In genomic region chrX:30889147-30890125, GRCh38 we compare ENCODE assay signal across 8 cellular contexts. TPM values are rescaled to one million over a fixed set of nuclear protein-coding genes. Genes with fewer than 3 reads are reported as not detected.
DNase-seq lines count a peak whose midpoint lies in the region; ATAC-seq, FAIRE-seq and TF ChIP-seq lines count a peak whose summit lies in the region.

A gene with protein sequence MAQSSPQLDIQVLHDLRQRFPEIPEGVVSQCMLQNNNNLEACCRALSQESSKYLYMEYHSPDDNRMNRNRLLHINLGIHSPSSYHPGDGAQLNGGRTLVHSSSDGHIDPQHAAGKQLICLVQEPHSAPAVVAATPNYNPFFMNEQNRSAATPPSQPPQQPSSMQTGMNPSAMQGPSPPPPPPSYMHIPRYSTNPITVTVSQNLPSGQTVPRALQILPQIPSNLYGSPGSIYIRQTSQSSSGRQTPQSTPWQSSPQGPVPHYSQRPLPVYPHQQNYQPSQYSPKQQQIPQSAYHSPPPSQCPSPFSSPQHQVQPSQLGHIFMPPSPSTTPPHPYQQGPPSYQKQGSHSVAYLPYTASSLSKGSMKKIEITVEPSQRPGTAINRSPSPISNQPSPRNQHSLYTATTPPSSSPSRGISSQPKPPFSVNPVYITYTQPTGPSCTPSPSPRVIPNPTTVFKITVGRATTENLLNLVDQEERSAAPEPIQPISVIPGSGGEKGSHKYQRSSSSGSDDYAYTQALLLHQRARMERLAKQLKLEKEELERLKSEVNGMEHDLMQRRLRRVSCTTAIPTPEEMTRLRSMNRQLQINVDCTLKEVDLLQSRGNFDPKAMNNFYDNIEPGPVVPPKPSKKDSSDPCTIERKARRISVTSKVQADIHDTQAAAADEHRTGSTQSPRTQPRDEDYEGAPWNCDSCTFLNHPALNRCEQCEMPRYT (minus strand): TSS chrX:30889254. CDS start chrX:30859588, 29,666 bp downstream.

- CTCF ChIA-PET in H1 (lab: Charles Lee; ENCODE audit: partially characterized antibody) = interaction anchor here (1.0 kb wide), 1 partner anchor 69 kb away, joined by 4 read pairs; no protein-coding TSS in a partner anchor

- TF ChIP-seq POLR2A in H1 (IDR thresholded peaks at IDR 0.05; ENCODE audit: control extremely low read depth in 1 of 2, low read depth in 2 of 2, low read length in 2 of 2) = no peak

- H3K27ac ChIP-seq in H1 (ENCODE audit: low read depth, low read length) = no peak within 1 kb of the TSS; the same call in 1 of the 2 replicates

- peaks cover 11% of the 10 kb centered on the region for H3K4me1 Mint-ChIP-seq in memory B cell

- H3K14ac ChIP-seq in H1 (ENCODE audit: insufficient read length) = no peak within 1 kb of the TSS

- H3K27me3 Mint-ChIP-seq in memory B cell = no peaks in the 10 kb centered on the region

- peak within 1 kb of the TSS; percentile 91 for H3K27ac Mint-ChIP-seq in memory B cell

- H2BK20ac ChIP-seq in H1 (ENCODE audit: low read length) = no peak within 1 kb of the TSS

- no peak within 1 kb of the TSS for H3K4ac ChIP-seq in H1 (replicated peaks; ENCODE audit: insufficient read length, low read depth, low read length)

- H3K56ac ChIP-seq in H1 (replicated peaks; ENCODE audit: insufficient read length, low read depth, low read length) = no peak within 1 kb of the TSS

- H3K4me3 Mint-ChIP-seq in memory B cell = peak within 1 kb of the TSS; percentile 91

- ATAC-seq in GM21367 (IDR thresholded peaks at IDR 0.05; ENCODE audit: unreplicated experiment) (peak; percentile 88), memory B cell (ENCODE audit: low read depth) (peak; percentile 85)

- peak within 1 kb of the TSS; percentile 14; the same call in 1 of the 2 replicates for H4K8ac ChIP-seq in H1 (ENCODE audit: extremely low read depth, insufficient read depth, low read length)

- peak; percentile 91 for FAIRE-seq in HTR-8/SVneo (lab: Jason Lieb, UNC)
- peak; percentile 63 for FAIRE-seq in H1 (lab: Jason Lieb, UNC)

- DNase-seq in COLO829 (ENCODE audit: low spot score) (peak; percentile 98), HTR-8/SVneo (ENCODE audit: insufficient read length, low spot score) (peak; percentile 84), NOMO-1 treated with dmso at 0.1 percent for 144 hours (lab: John Stamatoyannopoulos, UW; ENCODE audit: unreplicated experiment) (peak; percentile 92), H1 (ENCODE audit: low read depth in 1 of 2, low spot score in 2 of 2) (peak; percentile 82 to 90), memory B cell (ENCODE audit: low spot score in 2 of 2) (peak; percentile 79 to 85)
- DNase-seq in activated CD8-positive, alpha-beta memory T cell treated with anti-CD3 and anti-CD28 coated beads for 48 hours (ENCODE audit: low read depth in 2 of 3, low spot score in 2 of 3) = peak; percentile 49 to 79 (median 67)
- peak; percentile 74 for DNase-seq in stimulated activated CD8-positive, alpha-beta memory T cell treated with anti-CD3 and anti-CD28 coated beads, Interleukin-12 subunit alpha, Interleukin-12 subunit beta, amount 100 ng/mL, for 24 hours (ENCODE audit: extremely low read depth)

- no peak within 1 kb of the TSS for H2AFZ ChIP-seq in H1 (ENCODE audit: low read length)

- H4K5ac ChIP-seq in H1 (ENCODE audit: insufficient read length, low read depth, low read length) = peak within 1 kb of the TSS; percentile 28

- H2BK5ac ChIP-seq in H1 (ENCODE audit: low read depth, low read length) = peak within 1 kb of the TSS; percentile 60; the same call in 1 of the 2 replicates

- H3K18ac ChIP-seq in H1 (ENCODE audit: extremely low read depth, low read length) = peak within 1 kb of the TSS; percentile 71; the same call in 1 of the 2 replicates

- no peak for TF ChIP-seq CTCF in H1 (IDR thresholded peaks at IDR 0.05; ENCODE audit: control extremely low read depth in 1 of 3, insufficient read depth in 1 of 3, low read depth in 1 of 3, low read length in 3 of 3)

- H3K9ac ChIP-seq in H1 (replicated peaks in 1 of 4; ENCODE audit: extremely low read depth in 1 of 4, low read depth in 3 of 4, low read length in 3 of 4) = peak within 1 kb of the TSS; percentile 54 to 84 (median 76)

- no peak within 1 kb of the TSS for H3K23ac ChIP-seq in H1 (ENCODE audit: insufficient read length)

- no peaks in the 10 kb centered on the region for H3K9me3 Mint-ChIP-seq in memory B cell

- TF ChIP-seq RAD21 in H1 (IDR thresholded peaks at IDR 0.05 in 1 of 2, conservative IDR thresholded peaks at IDR 0.05 in 1 of 2; ENCODE audit: low read depth in 2 of 2, low read length in 2 of 2) = no peak

- no peak for TF ChIP-seq EP300 in H1 (IDR thresholded peaks at IDR 0.05; ENCODE audit: borderline replicate concordance in 1 of 2, low read depth in 2 of 2, low read length in 2 of 2)

- no peaks in the 10 kb centered on the region for H3K4me1 ChIP-seq in H1 (replicated peaks in 1 of 4; ENCODE audit: control insufficient read depth in 3 of 4, insufficient read depth in 4 of 4, low read length in 3 of 4)

- peak within 1 kb of the TSS; percentile 57 to 90 (median 70) for H3K4me3 ChIP-seq in H1 (ENCODE audit: extremely low read depth in 1 of 4, insufficient read depth in 2 of 4, low read depth in 3 of 4, low read length in 4 of 4)

- no peak within 1 kb of the TSS for H2BK12ac ChIP-seq in H1 (ENCODE audit: low read depth, low read length)

- peaks cover 2% of the 10 kb centered on the region for H3K36me3 Mint-ChIP-seq in memory B cell

- no peaks in the 10 kb centered on the region for H3K36me3 ChIP-seq in H1 (ENCODE audit: control insufficient read depth in 2 of 4, insufficient read depth in 4 of 4, low read length in 3 of 4)

- H3K79me2 ChIP-seq in H1 (ENCODE audit: control insufficient read depth in 1 of 2, insufficient read depth in 2 of 2, low read length in 2 of 2) = peaks cover 0 to 38% of the 10 kb centered on the region in 2 experiments; a peak in 2 of 4 replicates

- H4K20me1 ChIP-seq in H1 (replicated peaks in 1 of 2; ENCODE audit: control insufficient read depth in 1 of 2, insufficient read depth in 2 of 2, low read length in 2 of 2) = no peaks in the 10 kb centered on the region

- no peak within 1 kb of the TSS for H2BK15ac ChIP-seq in H1 (ENCODE audit: low read length)

- WGBS in H1 (ENCODE audit: extremely low coverage in 1 of 2, insufficient coverage in 1 of 2, insufficient read length in 1 of 2, insufficient replicate concordance in 2 of 2, low coverage in 1 of 2, low lambda C conversion rate in 2 of 2, missing lambda C conversion rate in 1 of 2), 2 experiments = 5% methylated on average over 12 of the region's 62 CpGs; no CpG with 5 or more reads in 1 of the 2 experiments

- H2BK120ac ChIP-seq in H1 (replicated peaks; ENCODE audit: low read depth, low read length) = no peak within 1 kb of the TSS

- H4K91ac ChIP-seq in H1 (replicated peaks; ENCODE audit: insufficient read length, low read length) = no peak within 1 kb of the TSS

- no peaks in the 10 kb centered on the region for H3K9me3 ChIP-seq in H1 (ENCODE audit: insufficient read depth in 2 of 2, low read depth in 1 of 2, low read length in 1 of 2)

- no peak within 1 kb of the TSS for H2AK5ac ChIP-seq in H1 (ENCODE audit: low read depth, low read length)

- no peaks in the 10 kb centered on the region for H3K79me1 ChIP-seq in H1 (ENCODE audit: low read depth, low read length)

- peak within 1 kb of the TSS; percentile 71 to 90 for H3K4me2 ChIP-seq in H1 (ENCODE audit: insufficient read depth in 1 of 2, low read depth in 2 of 2, low read length in 2 of 2)

- H3K23me2 ChIP-seq in H1 (ENCODE audit: low read depth, low read length) = peaks cover 2% of the 10 kb centered on the region; the same call in 1 of the 2 replicates

- POLR2A ChIA-PET in H1 (lab: Charles Lee; ENCODE audit: partially characterized antibody) = no interaction called here

- no peaks in the 10 kb centered on the region for H3K27me3 ChIP-seq in H1 (replicated peaks in 1 of 4; ENCODE audit: control insufficient read depth in 3 of 4, extremely low read depth in 1 of 4, insufficient read depth in 3 of 4, low read length in 3 of 4)

TF ChIP-seq in H1, 55 proteins besides CTCF, POLR2A, EP300 and RAD21 (continues in another document):
- TF ChIP-seq SIX5 (IDR thresholded peaks at IDR 0.05; ENCODE audit: low read depth, low read length) (peak; percentile 47; the same call in 1 of the 2 replicates), BACH1 (IDR thresholded peaks at IDR 0.05; ENCODE audit: low read length) (no peak), TAF1 (IDR thresholded peaks at IDR 0.05; ENCODE audit: low read depth, low read length) (peak; percentile 10; the same call in 1 of the 2 replicates), CHD2 (IDR thresholded peaks at IDR 0.05; ENCODE audit: low read length) (peak; percentile 98), BRCA1 (IDR thresholded peaks at IDR 0.05; ENCODE audit: low read depth, low read length) (peak; percentile 87), JUND (IDR thresholded peaks at IDR 0.05; ENCODE audit: low read length) (peak; percentile 69), NRF1 (IDR thresholded peaks at IDR 0.05; ENCODE audit: low read depth, low read length) (peak; percentile 59), SP4 (IDR thresholded peaks at IDR 0.05; ENCODE audit: low read length) (no peak), PHF8 (conservative IDR thresholded peaks at IDR 0.05; ENCODE audit: low read depth, low read length) (0 out of 2 replicates have a peak, but pooled peaks have one; percentile 5), CBX5 (IDR thresholded peaks at IDR 0.05; ENCODE audit: low read depth, low read length) (no peak), HDAC6 (IDR thresholded peaks at IDR 0.05; ENCODE audit: low read depth, low read length) (no peak), SUZ12 (IDR thresholded peaks at IDR 0.05; ENCODE audit: low read length) (no peak), MAX (IDR thresholded peaks at IDR 0.05) (no peak), YY1 (IDR thresholded peaks at IDR 0.05; ENCODE audit: low read depth, low read length) (peak; percentile 99)

RNA-seq across cellular contexts. Expression of the gene that starts here (rescaled TPM):
- total RNA-seq in H1 (2021; fragmentation: NEBNext Ultra II Directional; extraction: Animal tissue kit (Norgen Biotek cat#: 25700)) = 12.7 and 12.9 TPM in 2 replicates
- polyA plus RNA-seq in H1 (2011; rRNA removed) = 7.8 and 12.7 TPM in 2 replicates
- polyA plus RNA-seq in H1 (2011; cell fraction: cytosol; rRNA removed) = 9.8 TPM
- polyA plus RNA-seq in H1 (2011; cell fraction: nucleus; rRNA removed) = 12.7 TPM
- polyA plus RNA-seq in H1 (2012, experiment 1 of 2) = 5.9 to 11.6 TPM (median 8.1 TPM) in 4 replicates
- 0.58 TPM for polyA plus RNA-seq in H1 (2012, experiment 2 of 2)
- 10.8 TPM for polyA plus RNA-seq in H1 (2013, experiment 1 of 2)
- polyA plus RNA-seq in H1 (2013, experiment 2 of 2) = 10.9 TPM
- polyA minus RNA-seq in H1 (2011; rRNA and poly(A)+ RNA removed) = 22.3 and 27.7 TPM in 2 replicates
- 7.3 TPM for polyA minus RNA-seq in H1 (2011; cell fraction: cytosol; rRNA and poly(A)+ RNA removed)
- 33.7 TPM for polyA minus RNA-seq in H1 (2011; cell fraction: nucleus; rRNA and poly(A)+ RNA removed)
